19 cellular contexts compared by ENCODE assay signal in genomic region chr20:17542481-17542880, GRCh38. TPM values are rescaled to one million over a fixed set of nuclear protein-coding genes. Genes with fewer than 3 reads are reported as not detected.
DNase-seq lines count a peak whose midpoint lies in the region; ATAC-seq, FAIRE-seq and TF ChIP-seq lines count a peak whose summit lies in the region.
"Had no signal": no experiment of that assay in that cellular context is flagged by ENCODE, and none has a peak within 500 bp of the region (broad histone marks: within the 10 kb centered on the region; RNA-seq: fewer than 3 reads in every experiment).

No MANE protein-coding gene starts in this region.

- no peaks in the 10 kb centered on the region for H3K36me3 ChIP-seq in ACC112 (ENCODE audit: insufficient read depth, low read length)
- H3K36me3 ChIP-seq in astrocyte (ENCODE audit: insufficient read depth, low read length) = no peaks in the 10 kb centered on the region
- no peaks in the 10 kb centered on the region for H3K36me3 ChIP-seq in subcutaneous abdominal adipose tissue (ENCODE audit: control insufficient read depth in 5 of 5, insufficient read depth in 5 of 5, low read length in 5 of 5)
- no peaks in the 10 kb centered on the region for H3K36me3 ChIP-seq in GM23338 (ENCODE audit: insufficient read depth)
- H3K36me3 ChIP-seq: SJCRH30 had no signal

- no peak for FAIRE-seq in astrocyte (lab: Jason Lieb, UNC)
- FAIRE-seq: D721Med, H54 had no signal

- H3K4me3 Mint-ChIP-seq in astrocyte (ENCODE audit: unreplicated experiment) = no peak overlapping the region
- no peak overlapping the region for H3K4me3 Mint-ChIP-seq in mesothelial cell of epicardium
- H3K4me3 Mint-ChIP-seq in nephron progenitor cell = no peak overlapping the region
- no peak overlapping the region for H3K4me3 Mint-ChIP-seq in GM23338
- H3K4me3 Mint-ChIP-seq: activated CD4-positive, alpha-beta memory T cell treated with anti-CD3 and anti-CD28 coated beads for 36 hours; activated naive CD8-positive, alpha-beta T cell treated with anti-CD3 and anti-CD28 coated beads, Interleukin-2, amount 50 U/mL, for 24 hours; WTC11 had no signal

- H3K4me1 Mint-ChIP-seq in astrocyte (ENCODE audit: low read depth, unreplicated experiment) (peaks cover 2% of the 10 kb centered on the region), mesothelial cell of epicardium (peaks cover 53% of the 10 kb centered on the region), nephron progenitor cell (peaks cover 9% of the 10 kb centered on the region), GM23338 (peaks cover 4% of the 10 kb centered on the region; the same call in 2 of the 3 replicates)

- intact Hi-C loops in lower leg skin (cut with DNase I; ENCODE audit: low total_unique reads) = no loop called here

- no peaks in the 10 kb centered on the region for H3K9me2 ChIP-seq in GM23338 (ENCODE audit: insufficient read depth)

- H3K9ac ChIP-seq in astrocyte (ENCODE audit: low read length) (peak overlapping the region; percentile 65), subcutaneous abdominal adipose tissue (ENCODE audit: low read length in 5 of 5) (no peak overlapping the region)

- no peaks in the 10 kb centered on the region for H3K36me3 Mint-ChIP-seq in astrocyte (ENCODE audit: low read depth, unreplicated experiment)
- no peaks in the 10 kb centered on the region for H3K36me3 Mint-ChIP-seq in mesothelial cell of epicardium
- H3K36me3 Mint-ChIP-seq in nephron progenitor cell (ENCODE audit: low read depth) = no peaks in the 10 kb centered on the region
- H3K36me3 Mint-ChIP-seq in GM23338 (ENCODE audit: low read depth) = no peaks in the 10 kb centered on the region
- H3K36me3 Mint-ChIP-seq: activated CD4-positive, alpha-beta memory T cell treated with anti-CD3 and anti-CD28 coated beads for 36 hours; WTC11 had no signal

- no peaks in the 10 kb centered on the region for H4K20me1 ChIP-seq in astrocyte (ENCODE audit: insufficient read depth, low read length)
- no peaks in the 10 kb centered on the region for H4K20me1 ChIP-seq in GM23338 (replicated peaks; ENCODE audit: insufficient read depth)

- peak overlapping the region; percentile 98 for H3K27ac ChIP-seq in ACC112 (ENCODE audit: low read depth, low read length)
- H3K27ac ChIP-seq in astrocyte (ENCODE audit: low read depth, low read length) = peak overlapping the region; percentile 91
- H3K27ac ChIP-seq in subcutaneous abdominal adipose tissue (ENCODE audit: low read depth, low read length) = peak overlapping the region; percentile 76
- no peak overlapping the region for H3K27ac ChIP-seq in GM23338 (ENCODE audit: low read depth)
- H3K27ac ChIP-seq: C4-2B, SJCRH30 had no signal

- no peak for TF ChIP-seq POLR2A in lower leg skin (IDR thresholded peaks at IDR 0.05)

- no peaks in the 10 kb centered on the region for H3K9me3 Mint-ChIP-seq in astrocyte (ENCODE audit: unreplicated experiment)
- no peaks in the 10 kb centered on the region for H3K9me3 Mint-ChIP-seq in mesothelial cell of epicardium
- H3K9me3 Mint-ChIP-seq in nephron progenitor cell = no peaks in the 10 kb centered on the region
- H3K9me3 Mint-ChIP-seq in GM23338 = no peaks in the 10 kb centered on the region
- H3K9me3 Mint-ChIP-seq: activated CD4-positive, alpha-beta memory T cell treated with anti-CD3 and anti-CD28 coated beads for 36 hours; activated naive CD8-positive, alpha-beta T cell treated with anti-CD3 and anti-CD28 coated beads, Interleukin-2, amount 50 U/mL, for 24 hours; WTC11 had no signal

- peaks cover 25% of the 10 kb centered on the region for H3K4me1 ChIP-seq in ACC112 (ENCODE audit: control insufficient read depth, insufficient read depth, low read length, unreplicated experiment)
- H3K4me1 ChIP-seq in astrocyte (ENCODE audit: insufficient read depth, low read length) = peaks cover 26% of the 10 kb centered on the region
- peaks cover 0 to 13% (median 4%) of the 10 kb centered on the region in 5 donors for H3K4me1 ChIP-seq in subcutaneous abdominal adipose tissue (ENCODE audit: control insufficient read depth in 5 of 5, insufficient read depth in 5 of 5, low read length in 5 of 5)
- H3K4me1 ChIP-seq in GM23338 (ENCODE audit: insufficient read depth) = peaks cover 4% of the 10 kb centered on the region; the same call in 1 of the 2 replicates

- no peak for ATAC-seq in GM23338
- ATAC-seq: activated naive CD8-positive, alpha-beta T cell treated with anti-CD3 and anti-CD28 coated beads, Interleukin-2, amount 50 U/mL, for 24 hours; WTC11 had no signal

- no peaks in the 10 kb centered on the region for H3K79me2 ChIP-seq in ACC112 (ENCODE audit: control insufficient read depth, insufficient read depth, low read length, unreplicated experiment)
- H3K79me2 ChIP-seq in astrocyte (ENCODE audit: insufficient read depth, low read length) = no peaks in the 10 kb centered on the region
- H3K79me2 ChIP-seq in GM23338 (replicated peaks; ENCODE audit: insufficient read depth) = no peaks in the 10 kb centered on the region

- WGBS in lower leg skin, 2 donors = 92 to 100% methylated on average over 1 of the region's 1 CpG

- H2AFZ ChIP-seq in ACC112 (ENCODE audit: low read length, unreplicated experiment) (no peak overlapping the region), astrocyte (ENCODE audit: low read depth, low read length) (no peak overlapping the region), GM23338 (no peak overlapping the region)

- H3K4me3 ChIP-seq in ACC112 (ENCODE audit: low read depth, low read length) (peak overlapping the region; percentile 64; the same call in 1 of the 2 replicates), astrocyte (ENCODE audit: insufficient read depth, low read depth, low read length) (no peak overlapping the region), subcutaneous abdominal adipose tissue (ENCODE audit: low read depth in 1 of 5, low read length in 5 of 5) (no peak overlapping the region), lower leg skin (ENCODE audit: low read depth, poor library complexity, severe bottlenecking) (no peak overlapping the region), GM23338 (no peak overlapping the region)
- H3K4me3 ChIP-seq: SJCRH30 had no signal

- H3K9me3 ChIP-seq in astrocyte (ENCODE audit: insufficient read depth, low read depth, low read length) (no peaks in the 10 kb centered on the region), subcutaneous abdominal adipose tissue (ENCODE audit: control insufficient read depth in 5 of 5, low read length in 5 of 5) (no peaks in the 10 kb centered on the region)
- H3K9me3 ChIP-seq: SJCRH30 had no signal

- peak overlapping the region; percentile 16 for H3K27ac Mint-ChIP-seq in astrocyte (ENCODE audit: unreplicated experiment)
- H3K27ac Mint-ChIP-seq in mesothelial cell of epicardium = peak overlapping the region; percentile 89
- no peak overlapping the region for H3K27ac Mint-ChIP-seq in nephron progenitor cell
- no peak overlapping the region for H3K27ac Mint-ChIP-seq in GM23338
- H3K27ac Mint-ChIP-seq: activated CD4-positive, alpha-beta memory T cell treated with anti-CD3 and anti-CD28 coated beads for 36 hours; activated naive CD8-positive, alpha-beta T cell treated with anti-CD3 and anti-CD28 coated beads, Interleukin-2, amount 50 U/mL, for 24 hours; WTC11 had no signal

- TF ChIP-seq CTCF in astrocyte (IDR thresholded peaks at IDR 0.05; ENCODE audit: insufficient read depth, low read depth, low read length) = no peak
- TF ChIP-seq CTCF in mesothelial cell of epicardium (IDR thresholded peaks at IDR 0.05; ENCODE audit: unreplicated experiment) = no peak
- TF ChIP-seq CTCF in lower leg skin (IDR thresholded peaks at IDR 0.05) = no peak
- no peak for TF ChIP-seq CTCF in nephron progenitor cell (IDR thresholded peaks at IDR 0.05)
- TF ChIP-seq CTCF in GM23338 (conservative IDR thresholded peaks at IDR 0.05; ENCODE audit: low read depth in 2 of 2) = no peak

- H3F3A ChIP-seq in GM23338 (replicated peaks; ENCODE audit: low read depth) = peaks cover 5% of the 10 kb centered on the region; the same call in 1 of the 2 replicates

- no peaks in the 10 kb centered on the region for H3K27me3 ChIP-seq in ACC112 (ENCODE audit: insufficient read depth, low read length)
- no peaks in the 10 kb centered on the region for H3K27me3 ChIP-seq in astrocyte (ENCODE audit: insufficient read depth, low read length)
- H3K27me3 ChIP-seq in subcutaneous abdominal adipose tissue (ENCODE audit: control insufficient read depth in 5 of 5, insufficient read depth in 4 of 5, low read length in 5 of 5) = no peaks in the 10 kb centered on the region
- H3K27me3 ChIP-seq in GM23338 (ENCODE audit: insufficient read depth) = no peaks in the 10 kb centered on the region
- H3K27me3 ChIP-seq: SJCRH30 had no signal

- H3K4me2 ChIP-seq in astrocyte (ENCODE audit: low read length) (peak overlapping the region; percentile 63), GM23338 (no peak overlapping the region)

- H3K27me3 Mint-ChIP-seq in astrocyte (ENCODE audit: low read depth, unreplicated experiment) (no peaks in the 10 kb centered on the region), mesothelial cell of epicardium (ENCODE audit: low read depth) (no peaks in the 10 kb centered on the region), nephron progenitor cell (ENCODE audit: low read depth, poor library complexity) (peaks cover 4% of the 10 kb centered on the region), GM23338 (ENCODE audit: insufficient read depth, low read depth, poor library complexity) (peaks cover 3% of the 10 kb centered on the region)

- DNase-seq in astrocyte (ENCODE audit: low read depth) (peak; percentile 55), mesothelial cell of epicardium (ENCODE audit: low spot score in 2 of 2, unreplicated experiment in 2 of 2) (no peak), SHP77 (lab: John Stamatoyannopoulos, UW) (no peak), lower leg skin (ENCODE audit: low spot score in 2 of 2) (no peak), nephron progenitor cell (no peak), GM23338 (ENCODE audit: low spot score) (no peak)
- DNase-seq: activated CD4-positive, alpha-beta memory T cell treated with anti-CD3 and anti-CD28 coated beads for 36 hours; activated effector memory CD4-positive, alpha-beta T cell treated with anti-CD3 and anti-CD28 coated beads, Interleukin-2, amount 50 U/mL, for 16 hours; activated naive CD8-positive, alpha-beta T cell treated with anti-CD3 and anti-CD28 coated beads, Interleukin-2, amount 50 U/mL, for 24 hours; caudate nucleus; KG1; NCI-H2029; SJCRH30 had no signal

TF ChIP-seq in GM23338, 12 proteins besides CTCF, POLR2A, EP300 and RAD21 (continues in another document):
- no peak for TF ChIP-seq CREB1 (CRISPR knock-in tag; IDR thresholded peaks at IDR 0.05; ENCODE audit: low read depth)

RNA-seq across cellular contexts. Expression of gene BFSP1, which starts 11.3 kb away (rescaled TPM):
- 3.7 and 4.2 TPM in 2 replicates for total RNA-seq in astrocyte
- 5.2 to 5.8 TPM (median 5.7 TPM) in 3 replicates for total RNA-seq in mesothelial cell of epicardium
- total RNA-seq in lower leg skin = 1 to 10 TPM in 3 of 4 donors, under 1 TPM in 1; 0.61 to 2.6 (median 1.7) TPM
- total RNA-seq in GM23338 (2014; rRNA removed; shearing (Covaris generic)) = 4.9 and 5.0 TPM in 2 replicates
- polyA plus RNA-seq in GM23338 (2016; fragmentation: Nextera tagmentation; extraction: Ambion mirVana) = 2.7 and 3.1 TPM in 2 replicates
- total RNA-seq: SJCRH30 had no signal

RNA-seq across cellular contexts. Expression of gene DSTN, which starts 27.4 kb away (rescaled TPM):
- total RNA-seq in astrocyte (542 and 552 TPM in 2 replicates), mesothelial cell of epicardium (192 to 199 TPM (median 193 TPM) in 3 replicates), lower leg skin (100 to 1,000 TPM; 237 to 335 (median 290) TPM)
- total RNA-seq in GM23338 (2014; rRNA removed; shearing (Covaris generic)) = 145 and 162 TPM in 2 replicates
- polyA plus RNA-seq in GM23338 (2016; fragmentation: Nextera tagmentation; extraction: Ambion mirVana) = 456 and 459 TPM in 2 replicates

Comparison
In these comparisons a context has a peak if more than half of its experiments do, and no peak if none do; other contexts are left out.
1. H3K27ac Mint-ChIP-seq: peak in astrocyte (single experiment) and mesothelial cell of epicardium (single experiment); none in nephron progenitor cell (single experiment) and GM23338 (single experiment).